Comparison of ENCODE assay signal across 17 cellular contexts in the genomic region with DNA sequence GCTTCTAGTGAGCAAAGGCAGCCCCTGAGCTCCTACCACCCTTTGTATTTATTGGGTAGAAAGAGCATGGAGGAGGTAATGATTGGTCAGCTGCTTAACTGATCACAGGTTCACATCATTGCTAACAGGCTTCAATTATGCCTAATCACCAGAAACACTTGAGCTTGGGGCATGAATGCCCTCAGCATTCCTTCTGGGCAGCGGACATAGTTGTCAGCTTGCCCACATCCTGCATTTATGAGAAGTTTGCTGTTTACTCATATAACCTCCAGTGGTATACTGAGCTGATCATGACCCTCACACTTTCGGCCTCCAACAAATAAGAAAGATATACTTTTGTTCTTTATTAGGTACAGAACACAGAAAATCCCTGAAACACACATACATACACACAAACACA.
DNase-seq lines count a peak whose midpoint lies in the region; ATAC-seq and TF ChIP-seq lines count a peak whose summit lies in the region.
"Had no signal": no experiment of that assay in that cellular context is flagged by ENCODE, and none has a peak within 500 bp of the region (broad histone marks: within the 10 kb centered on the region; RNA-seq: fewer than 3 reads in every experiment).

No MANE protein-coding gene starts in this region.

- no peak overlapping the region for H3K4me3 Mint-ChIP-seq in neural crest cell
- H3K4me3 Mint-ChIP-seq in CD14-positive monocyte, result no peak overlapping the region
- H3K4me3 Mint-ChIP-seq: activated CD4-positive, alpha-beta memory T cell treated with anti-CD3 and anti-CD28 coated beads, Interleukin-2, amount 10 ng/mL, durations not matched to agents 7 days and 5 days; activated T-helper 1 cell treated with anti-CD3 and anti-CD28 coated beads, Interleukin-12 subunit alpha, Interleukin-12 subunit beta, Interleukin-2, Interleukin-4 antibody, amounts not matched to agents 30 ng/mL and 10 ng/mL and 1 ng/mL, durations not matched to agents 14 hours and 24 hours and 36 hours; GM23338; nephron had no signal

- H3K27ac Mint-ChIP-seq in neural crest cell (ENCODE audit: unreplicated experiment), result peak overlapping the region; percentile 27
- no peak overlapping the region for H3K27ac Mint-ChIP-seq in CD14-positive monocyte
- H3K27ac Mint-ChIP-seq: activated CD4-positive, alpha-beta memory T cell treated with anti-CD3 and anti-CD28 coated beads, Interleukin-2, amount 10 ng/mL, durations not matched to agents 7 days and 5 days; activated T-helper 1 cell treated with anti-CD3 and anti-CD28 coated beads, Interleukin-12 subunit alpha, Interleukin-12 subunit beta, Interleukin-2, Interleukin-4 antibody, amounts not matched to agents 30 ng/mL and 10 ng/mL and 1 ng/mL, durations not matched to agents 14 hours and 24 hours and 36 hours; GM23338; nephron had no signal

- H3K27me3 Mint-ChIP-seq in neural crest cell (ENCODE audit: low read depth), result no peaks in the 10 kb centered on the region
- peaks cover 0 to 1% (median 0%) of the 10 kb centered on the region in 3 donors for H3K27me3 Mint-ChIP-seq in CD14-positive monocyte (ENCODE audit: low read depth in 3 of 3)
- H3K27me3 Mint-ChIP-seq: activated CD4-positive, alpha-beta memory T cell treated with anti-CD3 and anti-CD28 coated beads, Interleukin-2, amount 10 ng/mL, durations not matched to agents 7 days and 5 days had no signal

- no peaks in the 10 kb centered on the region for H3K4me1 Mint-ChIP-seq in neural crest cell
- H3K4me1 Mint-ChIP-seq in CD14-positive monocyte, result no peaks in the 10 kb centered on the region
- H3K4me1 Mint-ChIP-seq: activated CD4-positive, alpha-beta memory T cell treated with anti-CD3 and anti-CD28 coated beads, Interleukin-2, amount 10 ng/mL, durations not matched to agents 7 days and 5 days; GM23338; nephron had no signal

- no peak for TF ChIP-seq CTCF in neural crest cell (conservative IDR thresholded peaks at IDR 0.05)
- no peak for TF ChIP-seq CTCF in CD14-positive monocyte (IDR thresholded peaks at IDR 0.05)

- H3K9me3 Mint-ChIP-seq in neural crest cell, result peaks cover 16% of the 10 kb centered on the region
- peaks cover 14 to 24% (median 19%) of the 10 kb centered on the region in 7 donors for H3K9me3 Mint-ChIP-seq in CD14-positive monocyte

- DNase-seq in EL (peak; percentile 92), NCI-H226 (peak; percentile 75), dermis blood vessel endothelial cell (peak; percentile 84), neural crest cell (ENCODE audit: low read depth, low spot score) (no peak), CD14-positive monocyte (ENCODE audit: low spot score) (no peak), NOMO-1 treated with dmso at 0.1 percent for 144 hours (lab: John Stamatoyannopoulos, UW; ENCODE audit: unreplicated experiment) (no peak)
- no peak for DNase-seq in activated effector memory CD4-positive, alpha-beta T cell treated with anti-CD3 and anti-CD28 coated beads, Interleukin-2, amount 50 U/mL, for 16 hours
- DNase-seq: activated CD4-positive, alpha-beta memory T cell treated with anti-CD3 and anti-CD28 coated beads, Interleukin-2, amount 10 ng/mL, durations not matched to agents 7 days and 5 days; NCI-H1092; NCI-H748 treated with DMSO at 0.1 percent for 48 hours; stimulated activated naive CD8-positive, alpha-beta T cell treated with anti-CD3 and anti-CD28 coated beads, Interleukin-15, Interleukin-2, amounts not matched to agents 100 U/mL and 50 U/mL, for 24 hours; WERI-Rb-1 had no signal

- no peak for ATAC-seq in HG02798 (IDR thresholded peaks at IDR 0.05; ENCODE audit: poor library complexity, unreplicated experiment)
- ATAC-seq: GM23338; Panc1; stimulated activated naive CD8-positive, alpha-beta T cell treated with anti-CD3 and anti-CD28 coated beads, Interleukin-15, Interleukin-2, amounts not matched to agents 100 U/mL and 50 U/mL, for 24 hours had no signal

- intact Hi-C loops in CD14-positive monocyte (cut with micrococcal nuclease), result no loop called here

- H3K36me3 Mint-ChIP-seq in neural crest cell (ENCODE audit: low read depth) (peaks cover 13% of the 10 kb centered on the region), CD14-positive monocyte (peaks cover 45 to 59% of the 10 kb centered on the region in 2 donors)

Comparison
In these comparisons a context has a peak if more than half of its experiments do, and no peak if none do; other contexts are left out.
1. DNase-seq: peak in EL (single experiment), NCI-H226 (single experiment) and dermis blood vessel endothelial cell (single experiment); none in neural crest cell (single experiment), activated effector memory CD4-positive, alpha-beta T cell treated with anti-CD3 and anti-CD28 coated beads, Interleukin-2, amount 50 U/mL, for 16 hours (single experiment), CD14-positive monocyte (single experiment) and NOMO-1 treated with dmso at 0.1 percent for 144 hours (single experiment).